ENCODE assay signal across 8 cellular contexts in genomic region chr17:29590261-29590978, GRCh38. TPM values are rescaled to one million over a fixed set of nuclear protein-coding genes. Genes with fewer than 3 reads are reported as not detected.
DNase-seq lines count a peak whose midpoint lies in the region; ATAC-seq, FAIRE-seq and TF ChIP-seq lines count a peak whose summit lies in the region.

No MANE protein-coding gene starts in this region.

- no peak overlapping the region for H3K27ac Mint-ChIP-seq in endothelial cell (ENCODE audit: unreplicated experiment)

- FAIRE-seq in A549 (lab: Jason Lieb, UNC) = no peak

- H3K4me3 ChIP-seq in A549 = peak overlapping the region; percentile 82
- peak overlapping the region; percentile 70 for H3K4me3 ChIP-seq in H7 (ENCODE audit: insufficient read depth, low read depth, low read length)
- peak overlapping the region; percentile 74 for H3K4me3 ChIP-seq in SU-DHL-6 (ENCODE audit: insufficient read depth, low read length, poor library complexity, severe bottlenecking)
- peak overlapping the region; percentile 75 for H3K4me3 ChIP-seq in neural cell (ENCODE audit: low read length)

- ATAC-seq in A549 = peak in 1 of 2 experiments; percentile 4; a peak in 2 of 6 replicates
- ATAC-seq in GM21515 (IDR thresholded peaks at IDR 0.05; ENCODE audit: unreplicated experiment) = no peak

- H3K9me2 ChIP-seq in SU-DHL-6 (replicated peaks; ENCODE audit: insufficient read depth, low read length) = no peaks in the 10 kb centered on the region
- H3K9me2 ChIP-seq in neural cell (ENCODE audit: insufficient read depth, low read length) = no peaks in the 10 kb centered on the region

- peak overlapping the region; percentile 86 for H2AFZ ChIP-seq in SU-DHL-6 (ENCODE audit: low read depth, low read length, severe bottlenecking)
- H2AFZ ChIP-seq in neural cell (ENCODE audit: low read depth, low read length) = no peak overlapping the region

- H3F3A ChIP-seq in SU-DHL-6 (ENCODE audit: insufficient read depth) (peaks cover 27% of the 10 kb centered on the region), neural cell (ENCODE audit: insufficient read depth, low read length, poor library complexity, severe bottlenecking) (peaks cover 2% of the 10 kb centered on the region)

- no peaks in the 10 kb centered on the region for H3K9me3 Mint-ChIP-seq in endothelial cell (ENCODE audit: unreplicated experiment)

- WGBS in A549 (ENCODE audit: missing lambda C conversion rate) = 13% methylated on average over 28 of the region's 28 CpGs

- H3K27me3 ChIP-seq in H7 (ENCODE audit: control insufficient read depth, insufficient read depth, low read length) (peaks cover 24% of the 10 kb centered on the region), SU-DHL-6 (ENCODE audit: low read length) (no peaks in the 10 kb centered on the region), neural cell (ENCODE audit: insufficient read depth, low read depth, low read length) (no peaks in the 10 kb centered on the region)

- H3K9ac ChIP-seq in SU-DHL-6 (ENCODE audit: low read length) (peak overlapping the region; percentile 88), neural cell (ENCODE audit: low read length) (peak overlapping the region; percentile 69)

- H4K20me1 ChIP-seq in SU-DHL-6 (ENCODE audit: low read depth, low read length) (no peaks in the 10 kb centered on the region; the same call in 1 of the 2 replicates), neural cell (ENCODE audit: insufficient read depth) (peaks cover 15% of the 10 kb centered on the region)

- peaks cover 36% of the 10 kb centered on the region for H3K4me1 Mint-ChIP-seq in endothelial cell (ENCODE audit: unreplicated experiment)

- peak; percentile 56 to 73 for DNase-seq in A549 (ENCODE audit: low read depth in 1 of 2, low spot score in 1 of 2)
- peak; percentile 65 for DNase-seq in H7
- DNase-seq in endothelial cell (ENCODE audit: low spot score) = no peak
- DNase-seq in NCI-H2107 (lab: John Stamatoyannopoulos, UW) = no peak
- no peak for DNase-seq in GF-D8 (lab: John Stamatoyannopoulos, UW)

- H3K9me3 ChIP-seq in A549 (no peaks in the 10 kb centered on the region), SU-DHL-6 (ENCODE audit: insufficient read depth, low read length) (no peaks in the 10 kb centered on the region), neural cell (ENCODE audit: low read length) (no peaks in the 10 kb centered on the region)

- peak; percentile 32; the same call in 1 of the 2 replicates for TF ChIP-seq POLR2A in A549 (IDR thresholded peaks at IDR 0.05; ENCODE audit: low read length)

- TF ChIP-seq EP300 in A549 (IDR thresholded peaks at IDR 0.05) = no peak
- TF ChIP-seq EP300 in neural cell (conservative IDR thresholded peaks at IDR 0.05; ENCODE audit: poor library complexity, severe bottlenecking) = no peak

- H3K79me2 ChIP-seq in SU-DHL-6 (ENCODE audit: insufficient read depth, low read length) (peaks cover 36% of the 10 kb centered on the region), neural cell (replicated peaks; ENCODE audit: insufficient read depth, low read length) (peaks cover 48% of the 10 kb centered on the region)

- TF ChIP-seq RAD21 in A549 (conservative IDR thresholded peaks at IDR 0.05 in 1 of 2, IDR thresholded peaks at IDR 0.05 in 1 of 2) = no peak
- TF ChIP-seq RAD21 in neural cell (conservative IDR thresholded peaks at IDR 0.05) = no peak

- H3K36me3 ChIP-seq in H7 (replicated peaks; ENCODE audit: control insufficient read depth, insufficient read depth, low read length) (no peaks in the 10 kb centered on the region), SU-DHL-6 (ENCODE audit: low read length) (no peaks in the 10 kb centered on the region), neural cell (ENCODE audit: insufficient read depth, low read length) (no peaks in the 10 kb centered on the region)

- POLR2A ChIA-PET in A549 (lab: Yijun Ruan, JAX) = interaction anchor here (0.6 to 3.0 kb wide), 6 partner anchors 10 to 780 kb away, joined by 3 to 21 read pairs (median 8); partner anchors contain the start of genes ABHD15 and TP53I13

- H3K27ac ChIP-seq in A549 (peak overlapping the region; percentile 95 to 96), SU-DHL-6 (ENCODE audit: low read depth, low read length) (peak overlapping the region; percentile 78), neural cell (ENCODE audit: low read length) (peak overlapping the region; percentile 71)

- H3K36me3 Mint-ChIP-seq in endothelial cell (ENCODE audit: low read depth, unreplicated experiment) = peaks cover 9% of the 10 kb centered on the region

- H3K4me1 ChIP-seq in A549 = peaks cover 57% of the 10 kb centered on the region

- peaks cover 30% of the 10 kb centered on the region for H3K27me3 Mint-ChIP-seq in endothelial cell (ENCODE audit: unreplicated experiment)

- TF ChIP-seq CTCF in A549 (IDR thresholded peaks at IDR 0.05) (no peak), SU-DHL-6 (IDR thresholded peaks at IDR 0.05; ENCODE audit: insufficient read depth, low read length, poor library complexity, severe bottlenecking) (no peak), endothelial cell (IDR thresholded peaks at IDR 0.05; ENCODE audit: unreplicated experiment) (no peak), neural cell (IDR thresholded peaks at IDR 0.05; ENCODE audit: poor library complexity, severe bottlenecking) (no peak)

- CTCF ChIA-PET in A549 (lab: Yijun Ruan, JAX) = interaction anchor here (0.8 to 11.5 kb wide), 18 partner anchors 10 to 637 kb away, joined by 3 to 474 read pairs (median 5); partner anchors contain the start of genes ABHD15, EFCAB5, MYO18A and TP53I13

- H3K4me2 ChIP-seq in A549 (peak overlapping the region; percentile 95), SU-DHL-6 (ENCODE audit: low read depth, low read length, poor library complexity, severe bottlenecking) (peak overlapping the region; percentile 93), neural cell (ENCODE audit: low read length) (peak overlapping the region; percentile 80)

- peak overlapping the region; percentile 94 for H3K4me3 Mint-ChIP-seq in endothelial cell (ENCODE audit: unreplicated experiment)

TF ChIP-seq in A549, 52 proteins besides CTCF, POLR2A, EP300 and RAD21 (continues in another document):
- no peak for TF ChIP-seq HEYL (CRISPR knock-in tag; IDR thresholded peaks at IDR 0.05)
- TF ChIP-seq FOSL2 (IDR thresholded peaks at IDR 0.05) = no peak
- peak; percentile 20; the same call in 1 of the 2 replicates for TF ChIP-seq FOSL2 (CRISPR knock-in tag; IDR thresholded peaks at IDR 0.05)
- TF ChIP-seq NR3C1 (IDR thresholded peaks at IDR 0.05) = no peak
- TF ChIP-seq KDM5A (IDR thresholded peaks at IDR 0.05) = no peak

TF ChIP-seq in neural cell, 6 proteins besides CTCF, POLR2A, EP300 and RAD21 (continues in another document):
- TF ChIP-seq TAF1 (IDR thresholded peaks at IDR 0.05; ENCODE audit: low read depth) (no peak), POLR2AphosphoS5 (IDR thresholded peaks at IDR 0.05) (no peak), SMC3 (conservative IDR thresholded peaks at IDR 0.05; ENCODE audit: poor library complexity) (no peak), MXI1 (conservative IDR thresholded peaks at IDR 0.05; ENCODE audit: poor library complexity, severe bottlenecking) (no peak)

RNA-seq across cellular contexts. Expression of gene GIT1, which starts 1.0 kb away (rescaled TPM):
- polyA plus RNA-seq in A549 (2011; rRNA removed) = 53.0 and 56.8 TPM in 2 replicates
- polyA plus RNA-seq in A549 (2012; cell fraction: cytosol; rRNA removed) = 73.4 and 97.2 TPM in 2 replicates
- 121 and 187 TPM in 2 replicates for polyA plus RNA-seq in A549 (2012; cell fraction: nucleus; rRNA removed)
- 45.2 to 47.8 TPM (median 45.3 TPM) in 3 replicates for polyA plus RNA-seq in A549 (2017; fragmentation: RNase III; extraction: RNeasy Plus Mini Kit Qiagen cat#74134 plus additional on column Dnase treatment)
- 104 and 105 TPM in 2 replicates for polyA minus RNA-seq in A549 (2011; rRNA and poly(A)+ RNA removed)
- 40.3 and 46.1 TPM in 2 replicates for total RNA-seq in H7 (2014; rRNA removed; shearing (Covaris generic))
- total RNA-seq in endothelial cell (ENCODE audit: unreplicated experiment) = 116 TPM
- 20.5 and 41.4 TPM in 2 replicates for polyA plus RNA-seq in neural cell
- polyA minus RNA-seq in neural cell = 40.1 and 42.1 TPM in 2 replicates

RNA-seq across cellular contexts. Expression of gene ANKRD13B, which starts 2.5 kb away (rescaled TPM):
- polyA plus RNA-seq in A549 (2011; rRNA removed) (4.0 and 4.5 TPM in 2 replicates), A549 (2017; fragmentation: RNase III; extraction: RNeasy Plus Mini Kit Qiagen cat#74134 plus additional on column Dnase treatment) (15.3 to 17.8 TPM (median 16.4 TPM) in 3 replicates), neural cell (35.0 and 42.7 TPM in 2 replicates)
- 16.3 and 21.8 TPM in 2 replicates for polyA plus RNA-seq in A549 (2012; cell fraction: cytosol; rRNA removed)
- 84.1 and 142 TPM in 2 replicates for polyA plus RNA-seq in A549 (2012; cell fraction: nucleus; rRNA removed)
- polyA minus RNA-seq in A549 (2011; rRNA and poly(A)+ RNA removed) = 9.2 and 10.1 TPM in 2 replicates
- total RNA-seq in H7 (2014; rRNA removed; shearing (Covaris generic)) = 11.1 and 11.9 TPM in 2 replicates
- total RNA-seq in endothelial cell (ENCODE audit: unreplicated experiment) = 7.6 TPM
- 34.0 and 38.2 TPM in 2 replicates for polyA minus RNA-seq in neural cell

RNA-seq across cellular contexts. Expression of gene TP53I13, which starts 21.9 kb away (rescaled TPM):
- 27.5 and 31.3 TPM in 2 replicates for polyA plus RNA-seq in A549 (2011; rRNA removed)
- 54.4 and 79.1 TPM in 2 replicates for polyA plus RNA-seq in A549 (2012; cell fraction: cytosol; rRNA removed)
- 316 and 464 TPM in 2 replicates for polyA plus RNA-seq in A549 (2012; cell fraction: nucleus; rRNA removed)
- polyA plus RNA-seq in A549 (2017; fragmentation: RNase III; extraction: RNeasy Plus Mini Kit Qiagen cat#74134 plus additional on column Dnase treatment) = 50.5 to 59.0 TPM (median 57.8 TPM) in 3 replicates
- polyA minus RNA-seq in A549 (2011; rRNA and poly(A)+ RNA removed) = 21.7 and 42.5 TPM in 2 replicates
- total RNA-seq in H7 (2014; rRNA removed; shearing (Covaris generic)) = 42.9 and 45.8 TPM in 2 replicates
- 15.7 TPM for total RNA-seq in endothelial cell (ENCODE audit: unreplicated experiment)
- 18.4 and 23.3 TPM in 2 replicates for polyA plus RNA-seq in neural cell
- polyA minus RNA-seq in neural cell = 7.1 and 7.5 TPM in 2 replicates

RNA-seq across cellular contexts. Expression of gene ABHD15, which starts 23.6 kb away (rescaled TPM):
- polyA plus RNA-seq in A549 (2011; rRNA removed) (13.5 and 16.5 TPM in 2 replicates), A549 (2017; fragmentation: RNase III; extraction: RNeasy Plus Mini Kit Qiagen cat#74134 plus additional on column Dnase treatment) (13.6 to 15.8 TPM (median 14.7 TPM) in 3 replicates), neural cell (0.14 and 0.21 TPM in 2 replicates)
- 10.6 and 15.2 TPM in 2 replicates for polyA plus RNA-seq in A549 (2012; cell fraction: cytosol; rRNA removed)
- 12.0 and 14.2 TPM in 2 replicates for polyA plus RNA-seq in A549 (2012; cell fraction: nucleus; rRNA removed)
- 19.5 and 19.6 TPM in 2 replicates for polyA minus RNA-seq in A549 (2011; rRNA and poly(A)+ RNA removed)
- 1.7 TPM in 2 replicates for total RNA-seq in H7 (2014; rRNA removed; shearing (Covaris generic))
- total RNA-seq in endothelial cell (ENCODE audit: unreplicated experiment) = 1.7 TPM
- 0.24 and 0.46 TPM in 2 replicates for polyA minus RNA-seq in neural cell

RNA-seq across cellular contexts. Expression of gene CORO6, which starts 32.3 kb away (rescaled TPM):
- polyA plus RNA-seq in A549 (2011; rRNA removed) (5.0 and 6.1 TPM in 2 replicates), A549 (2017; fragmentation: RNase III; extraction: RNeasy Plus Mini Kit Qiagen cat#74134 plus additional on column Dnase treatment) (7.9 to 10.9 TPM (median 10.1 TPM) in 3 replicates), neural cell (1.2 and 4.3 TPM in 2 replicates)
- polyA plus RNA-seq in A549 (2012; cell fraction: cytosol; rRNA removed) = 9.2 and 10.4 TPM in 2 replicates
- polyA plus RNA-seq in A549 (2012; cell fraction: nucleus; rRNA removed) = 132 and 139 TPM in 2 replicates
- 11.6 and 12.8 TPM in 2 replicates for polyA minus RNA-seq in A549 (2011; rRNA and poly(A)+ RNA removed)
- 3.9 and 6.9 TPM in 2 replicates for total RNA-seq in H7 (2014; rRNA removed; shearing (Covaris generic))
- 13.0 TPM for total RNA-seq in endothelial cell (ENCODE audit: unreplicated experiment)
- 1.0 and 2.4 TPM in 2 replicates for polyA minus RNA-seq in neural cell

Comparison
In these comparisons a context has a peak if more than half of its experiments do, and no peak if none do; other contexts are left out.
1. DNase-seq: peak in A549 (2 of 2) and H7 (single experiment); none in endothelial cell (single experiment), NCI-H2107 (single experiment) and GF-D8 (single experiment).
2. Peak in every context shown above with its lines, with median percentiles within 50 percentile points of each other: H3K27ac ChIP-seq, H3K4me2 ChIP-seq and H3K4me3 ChIP-seq.